In genomic region chr9:124399323-124399962, GRCh38 we compare ENCODE assay signal across 9 cellular contexts. TPM values are rescaled to one million over a fixed set of nuclear protein-coding genes. Genes with fewer than 3 reads are reported as not detected.
DNase-seq lines count a peak whose midpoint lies in the region; ATAC-seq, FAIRE-seq and TF ChIP-seq lines count a peak whose summit lies in the region.
"Had no signal": no experiment of that assay in that cellular context is flagged by ENCODE, and none has a peak within 500 bp of the region (broad histone marks: within the 10 kb centered on the region; RNA-seq: fewer than 3 reads in every experiment).

No MANE protein-coding gene starts in this region.

- ATAC-seq in HG02840 (IDR thresholded peaks at IDR 0.05; ENCODE audit: low FRiP score, unreplicated experiment) (no peak), HG03135 (IDR thresholded peaks at IDR 0.05; ENCODE audit: unreplicated experiment) (no peak), HG02763 (IDR thresholded peaks at IDR 0.05; ENCODE audit: unreplicated experiment) (no peak)

- peak overlapping the region; percentile 57 for H3K4me2 ChIP-seq in keratinocyte (ENCODE audit: control insufficient read depth, extremely low read depth, insufficient read depth, low read depth, low read length)

- peaks cover 48% of the 10 kb centered on the region for H3K36me3 ChIP-seq in HUES48 (ENCODE audit: control insufficient read depth, insufficient read depth, low read length)
- peaks cover 24 to 26% of the 10 kb centered on the region in 2 experiments for H3K36me3 ChIP-seq in keratinocyte (ENCODE audit: control insufficient read depth in 2 of 2, extremely low read depth in 1 of 2, insufficient read depth in 2 of 2, low read length in 2 of 2)
- peaks cover 19 to 61% (median 39%) of the 10 kb centered on the region in 5 donors for H3K36me3 ChIP-seq in subcutaneous abdominal adipose tissue (ENCODE audit: control insufficient read depth in 5 of 5, insufficient read depth in 5 of 5, low read length in 5 of 5)

- peaks cover 4% of the 10 kb centered on the region for H3K9me1 ChIP-seq in keratinocyte (ENCODE audit: control insufficient read depth, extremely low read depth, insufficient read depth, low read length)

- H3K27ac ChIP-seq in HUES48 (ENCODE audit: low read depth, low read length) (peak overlapping the region; percentile 73), keratinocyte (ENCODE audit: control insufficient read depth, insufficient read depth, low read length) (peak overlapping the region; percentile 10), subcutaneous abdominal adipose tissue (ENCODE audit: low read depth, low read length) (peak overlapping the region; percentile 41)

- H3K4me3 ChIP-seq in HUES48 (ENCODE audit: low read depth, low read length) (no peak overlapping the region), keratinocyte (ENCODE audit: control insufficient read depth in 2 of 3, extremely low read depth in 1 of 3, insufficient read depth in 2 of 3, low read depth in 1 of 3, low read length in 3 of 3) (no peak overlapping the region), subcutaneous abdominal adipose tissue (ENCODE audit: low read depth in 1 of 5, low read length in 5 of 5) (peak overlapping the region in 3 of 5 donors; percentile 6 to 30 (median 15))

- H3K27me3 ChIP-seq in HUES48 (ENCODE audit: control insufficient read depth, insufficient read depth, low read length): no peaks in the 10 kb centered on the region
- H3K27me3 ChIP-seq in keratinocyte (ENCODE audit: control insufficient read depth, extremely low read depth, insufficient read depth, low read length): no peaks in the 10 kb centered on the region
- no peaks in the 10 kb centered on the region for H3K27me3 ChIP-seq in subcutaneous abdominal adipose tissue (ENCODE audit: control insufficient read depth in 5 of 5, insufficient read depth in 4 of 5, low read length in 5 of 5)

- H3K9me3 ChIP-seq in HUES48 (ENCODE audit: control insufficient read depth, insufficient read depth, low read length) (no peaks in the 10 kb centered on the region), keratinocyte (ENCODE audit: control insufficient read depth, low read depth, low read length) (no peaks in the 10 kb centered on the region), subcutaneous abdominal adipose tissue (ENCODE audit: control insufficient read depth in 5 of 5, low read length in 5 of 5) (no peaks in the 10 kb centered on the region)

- H3K9ac ChIP-seq in HUES48 (ENCODE audit: low read depth, low read length): no peak overlapping the region
- peak overlapping the region; percentile 13 for H3K9ac ChIP-seq in keratinocyte (ENCODE audit: control insufficient read depth, extremely low read depth, insufficient read depth, low read length)
- peak overlapping the region in 2 of 5 donors; percentile 14 to 27 for H3K9ac ChIP-seq in subcutaneous abdominal adipose tissue (ENCODE audit: low read length in 5 of 5)

- H3K79me2 ChIP-seq in keratinocyte (ENCODE audit: control insufficient read depth, insufficient read depth, low read length): peaks cover 89% of the 10 kb centered on the region

- peaks cover 16% of the 10 kb centered on the region for H4K20me1 ChIP-seq in keratinocyte (ENCODE audit: control insufficient read depth, extremely low read depth, insufficient read depth, low read length)

- H2AFZ ChIP-seq in keratinocyte (ENCODE audit: control insufficient read depth, low read length): no peak overlapping the region

- H3K4me1 ChIP-seq in HUES48 (ENCODE audit: control insufficient read depth, insufficient read depth, low read length) (peaks cover 23% of the 10 kb centered on the region), keratinocyte (ENCODE audit: control insufficient read depth, extremely low read depth, insufficient read depth, low read length) (peaks cover 23% of the 10 kb centered on the region), subcutaneous abdominal adipose tissue (ENCODE audit: control insufficient read depth in 5 of 5, insufficient read depth in 5 of 5, low read length in 5 of 5) (peaks cover 6 to 19% (median 16%) of the 10 kb centered on the region in 5 donors)

- no peak for FAIRE-seq in keratinocyte (lab: Jason Lieb, UNC)

- dilution Hi-C loops in keratinocyte (cut with MboI; ENCODE audit: extremely low pct_ligation_motif_present, low sequenced_read_pairs): loop anchor here (25.0 kb wide), 1 partner anchor 138 kb away; no protein-coding TSS in a partner anchor

- TF ChIP-seq CTCF in keratinocyte (optimal IDR thresholded peaks at IDR 0.05 in 1 of 3, IDR thresholded peaks at IDR 0.05 in 1 of 3, conservative IDR thresholded peaks at IDR 0.05 in 1 of 3; ENCODE audit: extremely low read depth in 1 of 3, insufficient read depth in 2 of 3, low read length in 3 of 3): no peak

- DNase-seq in cerebellar cortex (ENCODE audit: low spot score): peak; percentile 39
- DNase-seq in keratinocyte (ENCODE audit: low read depth, low spot score): no peak
- DNase-seq in T-helper 1 cell: no peak
- DNase-seq: NCI-H2171 had no signal

RNA-seq across cellular contexts. Expression of gene PSMB7, which starts 15.8 kb away (rescaled TPM):
- polyA plus RNA-seq in keratinocyte: 353 to 388 TPM (median 360 TPM) in 3 replicates
- polyA plus RNA-seq in keratinocyte (2011; ENCODE audit: low read depth): 46.0 TPM
- polyA plus RNA-seq in keratinocyte (2011; cell fraction: cytosol; rRNA removed): 305 and 390 TPM in 2 replicates
- polyA plus RNA-seq in keratinocyte (2011; cell fraction: nucleus; rRNA removed): 205 and 225 TPM in 2 replicates
- 228 and 312 TPM in 2 replicates for polyA plus RNA-seq in keratinocyte (2012; ENCODE audit: low replicate concordance)
- polyA minus RNA-seq in keratinocyte: 142 to 261 TPM (median 258 TPM) in 3 replicates
- 148 TPM for polyA minus RNA-seq in keratinocyte (2011; cell fraction: cytosol; rRNA and poly(A)+ RNA removed)
- 58.9 and 97.7 TPM in 2 replicates for polyA minus RNA-seq in keratinocyte (2011; cell fraction: nucleus; rRNA and poly(A)+ RNA removed)

RNA-seq across cellular contexts. Expression of gene ADGRD2, which starts 50.8 kb away (rescaled TPM):
- 0.04 TPM in 1 of 3 replicates, not detected in the others for polyA plus RNA-seq in keratinocyte
- polyA plus RNA-seq in keratinocyte (2011; ENCODE audit: low read depth): not detected
- polyA plus RNA-seq in keratinocyte (2011; cell fraction: cytosol; rRNA removed): not detected in 2 replicates
- polyA plus RNA-seq in keratinocyte (2011; cell fraction: nucleus; rRNA removed): 0.20 TPM in 1 of 2 replicates, not detected in the other
- 0.14 and 0.36 TPM in 2 replicates for polyA plus RNA-seq in keratinocyte (2012; ENCODE audit: low replicate concordance)
- not detected in 3 replicates for polyA minus RNA-seq in keratinocyte
- not detected for polyA minus RNA-seq in keratinocyte (2011; cell fraction: cytosol; rRNA and poly(A)+ RNA removed)
- polyA minus RNA-seq in keratinocyte (2011; cell fraction: nucleus; rRNA and poly(A)+ RNA removed): not detected in 2 replicates

Comparison
In these comparisons a context has a peak if more than half of its experiments do, and no peak if none do; other contexts are left out.
1. H3K27ac ChIP-seq: peak in every context shown above with its lines; median percentile 73 in HUES48; 41 in subcutaneous abdominal adipose tissue; 10 in keratinocyte.
2. H3K4me3 ChIP-seq: peak in subcutaneous abdominal adipose tissue (3 of 5); none in HUES48 (single experiment) and keratinocyte (0 of 3).